9 cellular contexts compared by ENCODE assay signal in the genomic region with DNA sequence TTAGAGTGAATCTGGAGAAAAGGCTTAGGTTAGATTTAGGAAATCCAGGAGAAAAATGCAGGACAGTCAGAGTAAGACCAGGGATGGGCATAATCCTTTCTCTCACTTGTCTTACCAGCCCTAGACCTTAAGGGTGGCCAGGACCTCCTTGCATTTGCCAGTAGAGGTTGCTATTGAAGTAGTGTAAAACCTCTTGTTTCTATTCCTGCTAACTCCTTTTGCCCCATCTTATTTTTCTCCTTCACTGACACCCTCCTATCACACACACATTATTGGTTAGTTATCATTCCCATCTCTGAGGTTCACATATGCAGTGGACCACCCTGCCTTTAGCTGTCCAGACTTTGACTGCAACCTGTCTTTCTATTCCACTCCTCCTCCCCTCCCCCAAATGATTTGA.
A peak's percentile ranks its signal among the peaks of the same experiment; 100 is the strongest.
DNase-seq lines count a peak whose midpoint lies in the region; ATAC-seq and TF ChIP-seq lines count a peak whose summit lies in the region.
"Had no signal": no experiment of that assay in that cellular context is flagged by ENCODE, and none has a peak within 500 bp of the region (broad histone marks: within the 10 kb centered on the region; RNA-seq: fewer than 3 reads in every experiment).

No MANE protein-coding gene starts in this region.

- peak overlapping the region; percentile 76 for H3K27ac Mint-ChIP-seq in nephron progenitor cell
- H3K27ac Mint-ChIP-seq: T-helper 1 cell treated with Interleukin-12 subunit alpha and Interleukin-12 subunit beta and Interleukin-4 antibody, amounts not matched to agents 30 μg/mL and 1 μg/mL, for 36 hours had no signal

- ATAC-seq in HG03457 (IDR thresholded peaks at IDR 0.05; ENCODE audit: unreplicated experiment) (no peak), GM21381 (IDR thresholded peaks at IDR 0.05; ENCODE audit: unreplicated experiment) (no peak), HG02798 (IDR thresholded peaks at IDR 0.05; ENCODE audit: poor library complexity, unreplicated experiment) (no peak)

- H3K4me1 Mint-ChIP-seq in nephron progenitor cell = peaks cover 70% of the 10 kb centered on the region

- peak; percentile 97 for DNase-seq in DMS 273 treated with DMSO at 0.1 percent for 48 hours (lab: John Stamatoyannopoulos, UW)
- DNase-seq in colonic mucosa = no peak
- DNase-seq in nephron progenitor cell = no peak
- DNase-seq in HuH-7 (ENCODE audit: low spot score) = no peak

- H3K4me3 ChIP-seq in Loucy (ENCODE audit: low read length, poor library complexity, severe bottlenecking) (peak overlapping the region; percentile 25), colonic mucosa (no peak overlapping the region)

- peak overlapping the region; percentile 55 for H3K4me2 ChIP-seq in Loucy (ENCODE audit: low read depth, low read length, poor library complexity, severe bottlenecking)

- H3K79me2 ChIP-seq in Loucy (ENCODE audit: insufficient read depth, low read length) = peaks cover 29% of the 10 kb centered on the region; the same call in 1 of the 2 replicates

- H3K36me3 ChIP-seq in Loucy (ENCODE audit: insufficient read depth, low read length) (peaks cover 6% of the 10 kb centered on the region; the same call in 1 of the 2 replicates), colonic mucosa (no peaks in the 10 kb centered on the region)

- no peaks in the 10 kb centered on the region for H3K9me3 Mint-ChIP-seq in nephron progenitor cell
- H3K9me3 Mint-ChIP-seq: T-helper 1 cell treated with Interleukin-12 subunit alpha and Interleukin-12 subunit beta and Interleukin-4 antibody, amounts not matched to agents 30 μg/mL and 1 μg/mL, for 36 hours had no signal

- no peak overlapping the region for H3K4me3 Mint-ChIP-seq in nephron progenitor cell
- H3K4me3 Mint-ChIP-seq: T-helper 1 cell treated with Interleukin-12 subunit alpha and Interleukin-12 subunit beta and Interleukin-4 antibody, amounts not matched to agents 30 μg/mL and 1 μg/mL, for 36 hours had no signal

- no peaks in the 10 kb centered on the region for H3K9me3 ChIP-seq in Loucy (ENCODE audit: insufficient read depth, low read depth, low read length)
- no peaks in the 10 kb centered on the region for H3K9me3 ChIP-seq in colonic mucosa

- no peak overlapping the region for H3K9ac ChIP-seq in Loucy (ENCODE audit: low read depth, low read length, poor library complexity, severe bottlenecking)
- peak overlapping the region in 1 of 2 donors; percentile 68 for H3K9ac ChIP-seq in colonic mucosa (ENCODE audit: low read depth in 2 of 2, low read length in 2 of 2)

- peak overlapping the region; percentile 75 for H3K27ac ChIP-seq in colonic mucosa

- H3K4me1 ChIP-seq in Loucy (ENCODE audit: insufficient read depth, low read length, poor library complexity, severe bottlenecking) = peaks cover 25% of the 10 kb centered on the region
- H3K4me1 ChIP-seq in colonic mucosa = peaks cover 18% of the 10 kb centered on the region

- H4K20me1 ChIP-seq in Loucy (ENCODE audit: insufficient read depth, low read length, poor library complexity, severe bottlenecking) = peaks cover 4% of the 10 kb centered on the region

- H3K27me3 ChIP-seq in Loucy (ENCODE audit: insufficient read depth, low read length, poor library complexity, severe bottlenecking) (no peaks in the 10 kb centered on the region), colonic mucosa (no peaks in the 10 kb centered on the region)

- TF ChIP-seq CTCF in Loucy (conservative IDR thresholded peaks at IDR 0.05; ENCODE audit: low read length) = peak; percentile 65
- TF ChIP-seq CTCF in colonic mucosa (IDR thresholded peaks at IDR 0.05) = no peak
- TF ChIP-seq CTCF in nephron progenitor cell (IDR thresholded peaks at IDR 0.05) = no peak

- no peaks in the 10 kb centered on the region for H3F3A ChIP-seq in Loucy (ENCODE audit: low read depth)

- intact Hi-C loops in colonic mucosa (cut with DNase I) = no loop called here

- no peaks in the 10 kb centered on the region for H3K9me2 ChIP-seq in Loucy (replicated peaks; ENCODE audit: low read depth, low read length)

- peaks cover 29% of the 10 kb centered on the region for H3K36me3 Mint-ChIP-seq in nephron progenitor cell (ENCODE audit: low read depth)

- H2AFZ ChIP-seq in Loucy (ENCODE audit: low read length) = no peak overlapping the region

- H3K27me3 Mint-ChIP-seq in nephron progenitor cell (ENCODE audit: low read depth, poor library complexity) = no peaks in the 10 kb centered on the region
